In genomic region chr10:45091968-45092367, GRCh38 we compare ENCODE assay signal across 26 cellular contexts.
A peak's percentile ranks its signal among the peaks of the same experiment; 100 is the strongest.
DNase-seq lines count a peak whose midpoint lies in the region; ATAC-seq, FAIRE-seq and TF ChIP-seq lines count a peak whose summit lies in the region.
"Had no signal": no experiment of that assay in that cellular context is flagged by ENCODE, and none has a peak within 500 bp of the region (broad histone marks: within the 10 kb centered on the region; RNA-seq: fewer than 3 reads in every experiment).

No MANE protein-coding gene starts in this region.

- no peaks in the 10 kb centered on the region for H3K27me3 ChIP-seq in right atrium auricular region
- H3K27me3 ChIP-seq in HepG2 (ENCODE audit: control insufficient read depth in 1 of 2, insufficient read depth in 2 of 2, low read length in 2 of 2) = peaks cover 0 to 5% of the 10 kb centered on the region in 2 experiments; a peak in 3 of 5 replicates
- peaks cover under 1% of the 10 kb centered on the region; the same call in 1 of the 2 replicates for H3K27me3 ChIP-seq in GM23248 (replicated peaks; ENCODE audit: insufficient read depth)
- H3K27me3 ChIP-seq: body of pancreas, colonic mucosa, transverse colon had no signal

- no peak for TF ChIP-seq POLR2A in HepG2 (IDR thresholded peaks at IDR 0.05; ENCODE audit: insufficient read depth in 1 of 2, low read depth in 2 of 2, low read length in 2 of 2)

- no peak for ATAC-seq in left ventricle myocardium superior
- ATAC-seq in GM19467 (IDR thresholded peaks at IDR 0.05; ENCODE audit: unreplicated experiment) = no peak
- ATAC-seq in HepG2 = no peak
- ATAC-seq: body of pancreas; left cardiac atrium; psoas muscle; stimulated activated naive CD8-positive, alpha-beta T cell treated with anti-CD3 and anti-CD28 coated beads, Interleukin-15, amount 100 ng/mL, for 72 hours; T-helper 17 cell had no signal

- DNase-seq in left ventricle myocardium superior (peak; percentile 35), right atrium auricular region (ENCODE audit: low spot score) (no peak), NCI-H128 (lab: John Stamatoyannopoulos, UW; ENCODE audit: unreplicated experiment) (peak; percentile 1), inferior parietal cortex (ENCODE audit: extremely low spot score) (peak; percentile 18), HepG2 (ENCODE audit: low spot score) (no peak), NCI-H146 (lab: John Stamatoyannopoulos, UW) (no peak), GM23248 (no peak)
- DNase-seq: activated CD8-positive, alpha-beta memory T cell treated with anti-CD3 and anti-CD28 coated beads, Interleukin-2, amount 50 U/mL, for 4 hours; activated naive CD8-positive, alpha-beta T cell treated with anti-CD3 and anti-CD28 coated beads, Interleukin-2, amount 10 ng/mL, durations not matched to agents 7 days and 5 days; body of pancreas; CD8-positive, alpha-beta memory T cell; colonic mucosa; DND-41; H7; Karpas-422; left cardiac atrium; NCI-H82; PC-9; SIG-M5; stimulated activated CD4-positive, alpha-beta T cell treated with anti-CD3 and anti-CD28 coated beads, Interleukin-4, amount 100 ng/mL, for 24 hours; stimulated activated naive CD8-positive, alpha-beta T cell treated with anti-CD3 and anti-CD28 coated beads, Interleukin-15, amount 100 ng/mL, for 72 hours; T-helper 17 cell; transverse colon had no signal

- in situ Hi-C loops in HepG2 (cut with HindIII; ENCODE audit: extremely low pct_ligation_motif_present, low pct_unique_long_range_greater_than_20kb) (no loop called here), GM23248 (cut with MboI) (no loop called here)

- no peaks in the 10 kb centered on the region for H4K20me1 ChIP-seq in HepG2 (ENCODE audit: insufficient read depth, low read length)
- H4K20me1 ChIP-seq in GM23248 (ENCODE audit: insufficient read depth) = no peaks in the 10 kb centered on the region

- 46% methylated on average over 2 of the region's 5 CpGs for WGBS in HepG2 (ENCODE audit: low lambda C conversion rate)
- 40 to 47% methylated on average over 5 of the region's 5 CpGs for WGBS in GM23248 (ENCODE audit: low coverage in 1 of 2, low lambda C conversion rate in 2 of 2, missing lambda C conversion rate in 2 of 2), 2 experiments

- POLR2A ChIA-PET in HepG2 (lab: Yijun Ruan, JAX) = no interaction called here

- H3K36me3 ChIP-seq in right atrium auricular region = no peaks in the 10 kb centered on the region
- H3K36me3 ChIP-seq in HepG2 (replicated peaks in 1 of 2; ENCODE audit: control insufficient read depth in 1 of 2, insufficient read depth in 2 of 2, low read length in 2 of 2) = no peaks in the 10 kb centered on the region
- H3K36me3 ChIP-seq in GM23248 (ENCODE audit: low read depth) = no peaks in the 10 kb centered on the region
- H3K36me3 ChIP-seq: colonic mucosa, transverse colon had no signal

- H3K4me3 ChIP-seq in right atrium auricular region (no peak overlapping the region), HepG2 (replicated peaks in 1 of 3; ENCODE audit: insufficient read depth in 1 of 3, low read depth in 2 of 3, low read length in 3 of 3) (no peak overlapping the region), GM23248 (no peak overlapping the region)
- H3K4me3 ChIP-seq: body of pancreas, colonic mucosa, PC-9, psoas muscle, transverse colon had no signal

- CTCF ChIA-PET in HepG2 (lab: Yijun Ruan, JAX; ENCODE audit: low intra/inter-chr PET ratio, low total read pairs) = no interaction called here

- no peak overlapping the region for H3K4me2 ChIP-seq in HepG2 (ENCODE audit: low read depth, low read length)
- no peak overlapping the region for H3K4me2 ChIP-seq in GM23248 (ENCODE audit: unreplicated experiment)
- H3K4me2 ChIP-seq: PC-9 had no signal

- H3K9me3 ChIP-seq in right atrium auricular region = no peaks in the 10 kb centered on the region
- H3K9me3 ChIP-seq in HepG2 (ENCODE audit: low read length) = no peaks in the 10 kb centered on the region
- no peaks in the 10 kb centered on the region for H3K9me3 ChIP-seq in GM23248 (ENCODE audit: low read depth)
- H3K9me3 ChIP-seq: body of pancreas, colonic mucosa, psoas muscle, transverse colon had no signal

- TF ChIP-seq RAD21 in HepG2 (CRISPR knock-in tag; IDR thresholded peaks at IDR 0.05) = no peak

- FAIRE-seq in HepG2 (lab: Jason Lieb, UNC) = no peak

- H2AFZ ChIP-seq in HepG2 (ENCODE audit: low read length) = no peak overlapping the region
- no peak overlapping the region for H2AFZ ChIP-seq in GM23248
- H2AFZ ChIP-seq: PC-9 had no signal

- H3K27ac ChIP-seq in right atrium auricular region (no peak overlapping the region), HepG2 (ENCODE audit: extremely low read length, insufficient read depth, low read length) (no peak overlapping the region), GM23248 (no peak overlapping the region)
- H3K27ac ChIP-seq: body of pancreas, colonic mucosa, PC-9, psoas muscle, transverse colon, VCaP had no signal

- TF ChIP-seq CTCF in right atrium auricular region (IDR thresholded peaks at IDR 0.05) = no peak
- no peak for TF ChIP-seq CTCF in HepG2 (CRISPR knock-in tag; IDR thresholded peaks at IDR 0.05)

- no peaks in the 10 kb centered on the region for H3F3A ChIP-seq in GM23248 (ENCODE audit: insufficient read depth)

- BruUV-seq in HepG2 (replicated peaks; lab: Mats Ljungman, UMichigan) = no TSS peak

- H3K4me1 ChIP-seq in right atrium auricular region (no peaks in the 10 kb centered on the region), HepG2 (ENCODE audit: insufficient read depth, low read length) (no peaks in the 10 kb centered on the region), GM23248 (ENCODE audit: insufficient read depth) (no peaks in the 10 kb centered on the region)
- H3K4me1 ChIP-seq: body of pancreas, colonic mucosa, psoas muscle, transverse colon had no signal

- no peaks in the 10 kb centered on the region for H3K9me2 ChIP-seq in GM23248 (ENCODE audit: insufficient read depth)

- TF ChIP-seq EP300 in HepG2 (IDR thresholded peaks at IDR 0.05; ENCODE audit: low read depth in 2 of 2, low read length in 2 of 2) = no peak
- no peak for TF ChIP-seq EP300 in HepG2 (CRISPR knock-in tag; IDR thresholded peaks at IDR 0.05; ENCODE audit: borderline replicate concordance)

- intact Hi-C loops in left ventricle myocardium superior (cut with micrococcal nuclease) = no loop called here
- intact Hi-C loops in HepG2 (cut with micrococcal nuclease; ENCODE audit: unreplicated experiment) = no loop called here

- no peaks in the 10 kb centered on the region for H3K79me2 ChIP-seq in HepG2 (ENCODE audit: insufficient read depth, low read length)
- no peaks in the 10 kb centered on the region for H3K79me2 ChIP-seq in GM23248 (ENCODE audit: insufficient read depth)

- H3K9ac ChIP-seq in HepG2 (ENCODE audit: insufficient read depth, low read depth, low read length) (no peak overlapping the region), GM23248 (no peak overlapping the region)

TF ChIP-seq in HepG2, 621 proteins besides CTCF, POLR2A, EP300 and RAD21 (continues in another document):
- TF ChIP-seq ZBTB46 (CRISPR knock-in tag; IDR thresholded peaks at IDR 0.05; ENCODE audit: borderline replicate concordance) (no peak), KDM6A (CRISPR knock-in tag; IDR thresholded peaks at IDR 0.05; ENCODE audit: low read depth) (no peak), KDM5A (IDR thresholded peaks at IDR 0.05; ENCODE audit: borderline replicate concordance, low read length) (no peak), THAP7 (CRISPR knock-in tag; IDR thresholded peaks at IDR 0.05) (no peak), ZNF768 (CRISPR knock-in tag; IDR thresholded peaks at IDR 0.05) (no peak), BCL6 (CRISPR knock-in tag; IDR thresholded peaks at IDR 0.05) (no peak), ZNF3 (CRISPR knock-in tag; IDR thresholded peaks at IDR 0.05) (no peak), KDM2A (CRISPR knock-in tag; IDR thresholded peaks at IDR 0.05; ENCODE audit: borderline replicate concordance, low read depth) (no peak), ARHGAP35 (CRISPR knock-in tag; IDR thresholded peaks at IDR 0.05; ENCODE audit: borderline replicate concordance) (no peak), TEAD2 (CRISPR knock-in tag; IDR thresholded peaks at IDR 0.05) (no peak), ZNF772 (CRISPR knock-in tag; IDR thresholded peaks at IDR 0.05) (no peak), CENPT (CRISPR knock-in tag; IDR thresholded peaks at IDR 0.05; ENCODE audit: low read depth) (no peak), SETDB1 (CRISPR knock-in tag; IDR thresholded peaks at IDR 0.05; ENCODE audit: borderline replicate concordance) (no peak), PHF20 (CRISPR knock-in tag; IDR thresholded peaks at IDR 0.05) (no peak)
- TF ChIP-seq, protein P1, sequence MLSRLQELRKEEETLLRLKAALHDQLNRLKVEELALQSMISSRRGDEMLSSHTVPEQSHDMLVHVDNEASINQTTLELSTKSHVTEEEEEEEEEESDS (CRISPR knock-in tag; IDR thresholded peaks at IDR 0.05; ENCODE audit: borderline replicate concordance) = no peak

Comparison
In these comparisons a context has a peak if more than half of its experiments do, and no peak if none do; other contexts are left out.
1. DNase-seq: peak in left ventricle myocardium superior (single experiment), NCI-H128 (single experiment) and inferior parietal cortex (single experiment); none in right atrium auricular region (single experiment), HepG2 (single experiment), NCI-H146 (single experiment) and GM23248 (single experiment).